In genomic region chr14:90544971-90545370, GRCh38 we compare ENCODE assay signal across 24 cellular contexts.
DNase-seq lines count a peak whose midpoint lies in the region; TF ChIP-seq lines count a peak whose summit lies in the region.
"Had no signal": no experiment of that assay in that cellular context is flagged by ENCODE, and none has a peak within 500 bp of the region (broad histone marks: within the 10 kb centered on the region; RNA-seq: fewer than 3 reads in every experiment).

No MANE protein-coding gene starts in this region.

- TF ChIP-seq CTCF in esophagus muscularis mucosa (IDR thresholded peaks at IDR 0.05) (no peak), parathyroid adenoma (IDR thresholded peaks at IDR 0.05) (no peak), tibial artery (IDR thresholded peaks at IDR 0.05) (no peak)

- WGBS in esophagus muscularis mucosa: 85% methylated on average over 7 of the region's 8 CpGs

- no peak for TF ChIP-seq EP300 in esophagus muscularis mucosa (IDR thresholded peaks at IDR 0.05)

- H3K36me3 ChIP-seq in esophagus muscularis mucosa: peaks cover 0 to 15% (median 12%) of the 10 kb centered on the region in 4 donors
- H3K36me3 ChIP-seq in parathyroid adenoma (ENCODE audit: control insufficient read depth, insufficient read depth, low read length): no peaks in the 10 kb centered on the region
- H3K36me3 ChIP-seq in tibial artery: peaks cover 0 to 9% (median under 1%) of the 10 kb centered on the region in 3 donors
- H3K36me3 ChIP-seq: MG63, Peyer's patch, upper lobe of right lung had no signal

- no peak for TF ChIP-seq POLR2A in esophagus muscularis mucosa (IDR thresholded peaks at IDR 0.05; ENCODE audit: low read depth)

- H3K27ac ChIP-seq in angular gyrus (ENCODE audit: low read depth, low read length): peak overlapping the region; percentile 97
- H3K27ac ChIP-seq in esophagus muscularis mucosa (replicated peaks in 1 of 4): peak overlapping the region; percentile 78 to 81 (median 80)
- peak overlapping the region; percentile 91 for H3K27ac ChIP-seq in parathyroid adenoma
- peak overlapping the region; percentile 62 to 82 for H3K27ac ChIP-seq in tibial artery
- H3K27ac ChIP-seq: upper lobe of right lung had no signal

- no peak overlapping the region for H3K9ac ChIP-seq in parathyroid adenoma

- H2AFZ ChIP-seq in parathyroid adenoma: peak overlapping the region; percentile 73

- H3K9me3 ChIP-seq in esophagus muscularis mucosa (no peaks in the 10 kb centered on the region), parathyroid adenoma (ENCODE audit: control insufficient read depth, low read length) (no peaks in the 10 kb centered on the region), tibial artery (no peaks in the 10 kb centered on the region)
- H3K9me3 ChIP-seq: body of pancreas, MG63, Peyer's patch, upper lobe of right lung had no signal

- DNase-seq in esophagus muscularis mucosa (ENCODE audit: extremely low spot score) (no peak), tibial artery (no peak), DMS114 treated with DMSO at 0.1 percent for 48 hours (lab: John Stamatoyannopoulos, UW; ENCODE audit: unreplicated experiment) (no peak), HUDEP-2 (lab: John Stamatoyannopoulos, UW; ENCODE audit: unreplicated experiment in 76 of 76) (no peak), A172 (ENCODE audit: low spot score) (no peak)
- DNase-seq: activated B cell treated with CpG ODN at 0.5 μM for 24 hours; activated CD4-positive, alpha-beta T cell treated with anti-CD3 and anti-CD28 coated beads, Interleukin-2, amount 50 U/mL, for 1 hour; activated gamma-delta T cell treated with Interleukin-2 at 50 U/mL for 16 hours; activated naive CD8-positive, alpha-beta T cell treated with anti-CD3 and anti-CD28 coated beads, Interleukin-2, amount 50 U/mL, for 24 hours; activated T-cell treated with anti-CD3 and anti-CD28 coated beads, Interleukin-2, amount 50 U/mL, for 4 hours; body of pancreas; CD4-positive, alpha-beta T cell; effector CD8-positive, alpha-beta T cell; EL; left colon; MG63; NCI-H2029 treated with DMSO at 0.1 percent for 48 hours; NCI-H526 treated with DMSO at 0.1 percent for 48 hours; SW 1271; upper lobe of right lung had no signal

- H3K4me3 ChIP-seq in esophagus muscularis mucosa (no peak overlapping the region), parathyroid adenoma (ENCODE audit: low read depth, low read length) (no peak overlapping the region), tibial artery (no peak overlapping the region)
- H3K4me3 ChIP-seq: body of pancreas, MG63, Peyer's patch, skin epidermis, upper lobe of right lung had no signal

- H3K79me2 ChIP-seq in parathyroid adenoma: no peaks in the 10 kb centered on the region

- H3K4me2 ChIP-seq in parathyroid adenoma (ENCODE audit: low read length): no peak overlapping the region

- H3K27me3 ChIP-seq in esophagus muscularis mucosa (no peaks in the 10 kb centered on the region), parathyroid adenoma (ENCODE audit: control insufficient read depth, insufficient read depth, low read length) (no peaks in the 10 kb centered on the region), tibial artery (no peaks in the 10 kb centered on the region)
- H3K27me3 ChIP-seq: body of pancreas, MG63, Peyer's patch, upper lobe of right lung had no signal

- H3K4me1 ChIP-seq in esophagus muscularis mucosa (peaks cover 23 to 54% (median 48%) of the 10 kb centered on the region in 4 donors), parathyroid adenoma (peaks cover 22% of the 10 kb centered on the region), tibial artery (peaks cover 3 to 26% (median 20%) of the 10 kb centered on the region in 4 donors)
- H3K4me1 ChIP-seq: Peyer's patch, upper lobe of right lung had no signal

- intact Hi-C loops in esophagus muscularis mucosa (cut with DNase I) (no loop called here), tibial artery (cut with DNase I; ENCODE audit: low total_unique reads) (no loop called here)
